Comparison of ENCODE assay signal across 8 cellular contexts in the genomic region with DNA sequence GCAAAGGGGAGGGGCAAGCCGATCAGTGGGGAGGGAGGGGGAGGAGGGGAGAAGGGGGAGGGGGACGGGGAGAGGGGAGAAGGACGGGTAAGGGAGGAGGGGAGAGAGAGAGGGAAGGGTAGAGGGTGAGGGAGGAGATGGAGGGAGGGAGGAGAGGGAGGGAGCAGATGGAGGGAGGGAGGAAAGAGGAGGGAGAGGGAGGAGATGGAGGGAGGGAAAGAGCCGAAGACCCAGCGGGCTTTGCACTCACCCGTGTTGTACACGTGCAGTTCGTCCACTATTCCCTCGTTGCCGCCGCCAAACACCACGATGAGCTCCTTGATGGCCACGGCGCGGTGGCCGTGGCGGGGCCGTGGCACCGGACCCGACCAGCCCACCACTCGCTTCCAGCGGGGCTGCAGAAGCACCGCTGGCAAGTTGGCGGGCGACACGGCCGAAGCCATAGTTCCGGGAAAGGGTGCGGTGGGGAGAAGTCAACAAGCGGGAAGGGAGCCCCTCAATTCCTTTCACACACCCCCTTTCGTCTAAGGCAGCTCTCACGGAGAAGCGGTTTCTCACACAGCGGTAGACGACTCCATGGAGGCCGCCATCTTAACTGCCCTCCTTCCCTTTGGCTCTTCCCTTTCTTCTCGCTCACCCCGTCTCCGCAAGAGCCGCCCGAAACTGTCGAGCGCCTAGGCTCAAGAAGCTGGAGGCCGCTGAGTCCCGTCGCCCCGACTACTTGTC. TPM values are rescaled to one million over a fixed set of nuclear protein-coding genes. Genes with fewer than 3 reads are reported as not detected.
DNase-seq lines count a peak whose midpoint lies in the region; ATAC-seq and TF ChIP-seq lines count a peak whose summit lies in the region.

No MANE protein-coding gene starts in this region.

- H3K4me3 ChIP-seq in iPS-11a (ENCODE audit: low read depth, low read length) (peak overlapping the region; percentile 84), sigmoid colon (peak overlapping the region; percentile 55 to 78 (median 74))

- intact Hi-C loops in sigmoid colon (cut with DNase I) = loop anchor here (1.0 kb wide), 1 partner anchor 42 kb away; no protein-coding TSS in a partner anchor

- 0% methylated on average over 47 of the region's 47 CpGs for whole genome bisulfite sequencing in sigmoid colon, 2 donors

- peaks cover 0 to 57% (median 51%) of the 10 kb centered on the region in 4 donors for H3K4me1 ChIP-seq in sigmoid colon

- H3K27ac ChIP-seq in sigmoid colon = peak overlapping the region; percentile 97 to 98 (median 98)

- peak; percentile 11 for ATAC-seq in HG03025 (IDR thresholded peaks at IDR 0.05; ENCODE audit: low FRiP score, unreplicated experiment)

- peaks cover 0 to 5% (median 0%) of the 10 kb centered on the region in 3 donors for H3K27me3 ChIP-seq in sigmoid colon

- TF ChIP-seq EP300 in sigmoid colon (IDR thresholded peaks at IDR 0.05) = no peak

- DNase-seq in NCI-H748 (lab: John Stamatoyannopoulos, UW; ENCODE audit: unreplicated experiment) = peak; percentile 52
- DNase-seq in NCI-H748 treated with DMSO at 0.1 percent for 48 hours (lab: John Stamatoyannopoulos, UW) = no peak
- peak; percentile 36 for DNase-seq in NOMO-1 treated with dmso at 0.1 percent for 144 hours (lab: John Stamatoyannopoulos, UW; ENCODE audit: unreplicated experiment)
- DNase-seq in astrocyte of the hippocampus (ENCODE audit: low read depth, low spot score) = peak; percentile 71
- DNase-seq in sigmoid colon = peak; percentile 82
- DNase-seq in activated CD8-positive, alpha-beta memory T cell treated with anti-CD3 and anti-CD28 coated beads, Interleukin-2, amount 50 U/mL, for 48 hours = no peak

- no peaks in the 10 kb centered on the region for H3K9me3 ChIP-seq in sigmoid colon

- H3K36me3 ChIP-seq in sigmoid colon = no peaks in the 10 kb centered on the region

- no peak for TF ChIP-seq CTCF in sigmoid colon (IDR thresholded peaks at IDR 0.05)

- TF ChIP-seq POLR2A in sigmoid colon (IDR thresholded peaks at IDR 0.05) = no peak

RNA-seq across cellular contexts. Expression of gene HCFC1, which starts 1.1 kb away (rescaled TPM):
- total RNA-seq in sigmoid colon = 10 to 100 TPM; 23.5 to 57.3 (median 30.2) TPM
- 10 to 100 TPM in 1 of 3 donors, 1 to 10 TPM in 2; 7.4 to 34.4 (median 8.4) TPM for polyA plus RNA-seq in sigmoid colon

RNA-seq across cellular contexts. Expression of gene TMEM187, which starts 2.0 kb away (rescaled TPM):
- 1 to 10 TPM; 3.5 to 8.6 (median 4.4) TPM for total RNA-seq in sigmoid colon
- polyA plus RNA-seq in sigmoid colon = 1 to 10 TPM; 3.6 to 9.3 (median 3.7) TPM

RNA-seq across cellular contexts. Expression of gene RENBP, which starts 26.1 kb away (rescaled TPM):
- total RNA-seq in sigmoid colon = 10 to 100 TPM in 3 of 4 donors, 1 to 10 TPM in 1; 9.8 to 16.8 (median 13.1) TPM
- polyA plus RNA-seq in sigmoid colon = 10 to 100 TPM; 10.2 to 15.1 (median 15.0) TPM

RNA-seq across cellular contexts. Expression of gene NAA10, which starts 35.7 kb away (rescaled TPM):
- total RNA-seq in sigmoid colon = 100 to 1,000 TPM in 1 of 4 donors, 10 to 100 TPM in 3; 57.4 to 113 (median 79.2) TPM
- polyA plus RNA-seq in sigmoid colon = 100 to 1,000 TPM in 1 of 3 donors, 10 to 100 TPM in 2; 78.6 to 128 (median 84.7) TPM

RNA-seq across cellular contexts. Expression of gene ARHGAP4, which starts 44.5 kb away (rescaled TPM):
- 10 to 100 TPM; 12.4 to 27.4 (median 16.3) TPM for total RNA-seq in sigmoid colon
- polyA plus RNA-seq in sigmoid colon = 100 to 1,000 TPM in 1 of 3 donors, 10 to 100 TPM in 1, 1 to 10 TPM in 1; 8.4 to 122 (median 17.3) TPM

Comparison
In these comparisons a context has a peak if more than half of its experiments do, and no peak if none do; other contexts are left out.
1. DNase-seq: peak in NCI-H748 (single experiment), NOMO-1 treated with dmso at 0.1 percent for 144 hours (single experiment), astrocyte of the hippocampus (single experiment) and sigmoid colon (single experiment); none in NCI-H748 treated with DMSO at 0.1 percent for 48 hours (single experiment) and activated CD8-positive, alpha-beta memory T cell treated with anti-CD3 and anti-CD28 coated beads, Interleukin-2, amount 50 U/mL, for 48 hours (single experiment).